33 cellular contexts compared by ENCODE assay signal in genomic region chr16:13983625-13984024, GRCh38.
"Had no signal": no experiment of that assay in that cellular context is flagged by ENCODE, and none has a peak within 500 bp of the region (broad histone marks: within the 10 kb centered on the region; RNA-seq: fewer than 3 reads in every experiment).

No MANE protein-coding gene starts in this region.

- H2AFZ ChIP-seq: parathyroid adenoma had no signal

- H3K27ac Mint-ChIP-seq: immature natural killer cell; naive thymus-derived CD4-positive, alpha-beta T cell; natural killer cell treated with Interleukin-12 subunit alpha and Interleukin-12 subunit beta and Interleukin-15 and Interleukin-18, amount 100 ng/mL, for 72 hours; progenitor cell of endocrine pancreas; stimulated activated naive B cell treated with anti-CD40 and anti-IgM and Interleukin-4, amounts not matched to agents 10 μg/mL and 1 μg/mL and 100 μg/mL, for 72 hours; stimulated activated naive CD8-positive, alpha-beta T cell treated with anti-CD3 and anti-CD28 coated beads, Interleukin-15, Interleukin-2, amounts not matched to agents 100 ng/mL and 50 ng/mL, for 24 hours had no signal

- FAIRE-seq: islet of Langerhans, kidney, urothelium cell line had no signal

- H3K4me1 Mint-ChIP-seq: immature natural killer cell; naive thymus-derived CD4-positive, alpha-beta T cell; neural crest cell; stimulated activated naive B cell treated with anti-CD40 and anti-IgM and Interleukin-4, amounts not matched to agents 10 μg/mL and 1 μg/mL and 100 μg/mL, for 72 hours had no signal

- H3K4me3 ChIP-seq: heart left ventricle, left lung, lower lobe of right lung, mucosa of descending colon, right atrium auricular region, right lobe of liver, suprapubic skin, thoracic aorta, tibial artery, upper lobe of right lung had no signal

- DNase-seq: heart left ventricle; hypothalamus; immature natural killer cell; kidney; left colon; left lung; lower lobe of right lung; mammary epithelial cell; mesenchymal stem cell; midbrain; mucosa of descending colon; naive thymus-derived CD4-positive, alpha-beta T cell; occipital lobe; right lobe of liver; stimulated activated CD4-positive, alpha-beta T cell treated with anti-CD3 and anti-CD28 coated beads, Interleukin-12 subunit alpha, Interleukin-12 subunit beta, amount 100 ng/mL, for 4 hours; stimulated activated CD4-positive, alpha-beta T cell treated with anti-CD3 and anti-CD28 coated beads, Interleukin-15, amount 100 ng/mL, for 24 hours; stimulated activated CD4-positive, alpha-beta T cell treated with anti-CD3 and anti-CD28 coated beads, Interleukin-2, amount 100 ng/mL, for 24 hours; stimulated activated CD4-positive, alpha-beta T cell treated with anti-CD3 and anti-CD28 coated beads, Interleukin-4, amount 100 ng/mL, for 1 hour; stimulated activated naive B cell treated with anti-CD40 and anti-IgM and Interleukin-4, amounts not matched to agents 10 μg/mL and 1 μg/mL and 100 μg/mL, for 72 hours; tibial artery; trophoblast cell; upper lobe of right lung had no signal

- H3K79me2 ChIP-seq: parathyroid adenoma had no signal

- H3K27me3 ChIP-seq: heart left ventricle, left lung, neutrophil, right atrium auricular region, right lobe of liver, suprapubic skin, tibial artery, upper lobe of right lung had no signal

- H3K9ac ChIP-seq: parathyroid adenoma had no signal

- H3K9me3 ChIP-seq: mucosa of descending colon, neutrophil, right lobe of liver, suprapubic skin had no signal

- H3K4me1 ChIP-seq: heart left ventricle, left lung, lower lobe of right lung, parathyroid adenoma, right atrium auricular region, right lobe of liver, suprapubic skin, tibial artery, upper lobe of right lung had no signal

- H3K36me3 ChIP-seq: heart left ventricle, left lung, lower lobe of right lung, neutrophil, right atrium auricular region, right lobe of liver, suprapubic skin, thoracic aorta, tibial artery, upper lobe of right lung had no signal

- H3K27ac ChIP-seq: heart left ventricle, left lung, lower lobe of right lung, neutrophil, parathyroid adenoma, right atrium auricular region, right lobe of liver, suprapubic skin, thoracic aorta, tibial artery, upper lobe of right lung had no signal

- H3K4me3 Mint-ChIP-seq: immature natural killer cell; naive thymus-derived CD4-positive, alpha-beta T cell; natural killer cell treated with Interleukin-12 subunit alpha and Interleukin-12 subunit beta and Interleukin-15 and Interleukin-18, amount 100 ng/mL, for 72 hours; neural crest cell; stimulated activated naive B cell treated with anti-CD40 and anti-IgM and Interleukin-4, amounts not matched to agents 10 μg/mL and 1 μg/mL and 100 μg/mL, for 72 hours; stimulated activated naive CD8-positive, alpha-beta T cell treated with anti-CD3 and anti-CD28 coated beads, Interleukin-15, Interleukin-2, amounts not matched to agents 100 ng/mL and 50 ng/mL, for 24 hours had no signal

- ATAC-seq: heart left ventricle; left colon; left lung; lower lobe of right lung; mucosa of descending colon; naive thymus-derived CD4-positive, alpha-beta T cell; natural killer cell treated with Interleukin-12 subunit alpha and Interleukin-12 subunit beta and Interleukin-15 and Interleukin-18, amount 100 ng/mL, for 72 hours; right lobe of liver; stimulated activated naive B cell treated with anti-CD40 and anti-IgM and Interleukin-4, amounts not matched to agents 10 μg/mL and 1 μg/mL and 100 μg/mL, for 72 hours; upper lobe of right lung had no signal

- H3K36me3 Mint-ChIP-seq: immature natural killer cell; natural killer cell treated with Interleukin-12 subunit alpha and Interleukin-12 subunit beta and Interleukin-15 and Interleukin-18, amount 100 ng/mL, for 72 hours; stimulated activated naive B cell treated with anti-CD40 and anti-IgM and Interleukin-4, amounts not matched to agents 10 μg/mL and 1 μg/mL and 100 μg/mL, for 72 hours had no signal

- H3K27me3 Mint-ChIP-seq: progenitor cell of endocrine pancreas had no signal

- H3K9me3 Mint-ChIP-seq: natural killer cell treated with Interleukin-12 subunit alpha and Interleukin-12 subunit beta and Interleukin-15 and Interleukin-18, amount 100 ng/mL, for 72 hours; stimulated activated naive B cell treated with anti-CD40 and anti-IgM and Interleukin-4, amounts not matched to agents 10 μg/mL and 1 μg/mL and 100 μg/mL, for 72 hours had no signal
